Comparison of ENCODE assay signal across 8 cellular contexts in the genomic region with DNA sequence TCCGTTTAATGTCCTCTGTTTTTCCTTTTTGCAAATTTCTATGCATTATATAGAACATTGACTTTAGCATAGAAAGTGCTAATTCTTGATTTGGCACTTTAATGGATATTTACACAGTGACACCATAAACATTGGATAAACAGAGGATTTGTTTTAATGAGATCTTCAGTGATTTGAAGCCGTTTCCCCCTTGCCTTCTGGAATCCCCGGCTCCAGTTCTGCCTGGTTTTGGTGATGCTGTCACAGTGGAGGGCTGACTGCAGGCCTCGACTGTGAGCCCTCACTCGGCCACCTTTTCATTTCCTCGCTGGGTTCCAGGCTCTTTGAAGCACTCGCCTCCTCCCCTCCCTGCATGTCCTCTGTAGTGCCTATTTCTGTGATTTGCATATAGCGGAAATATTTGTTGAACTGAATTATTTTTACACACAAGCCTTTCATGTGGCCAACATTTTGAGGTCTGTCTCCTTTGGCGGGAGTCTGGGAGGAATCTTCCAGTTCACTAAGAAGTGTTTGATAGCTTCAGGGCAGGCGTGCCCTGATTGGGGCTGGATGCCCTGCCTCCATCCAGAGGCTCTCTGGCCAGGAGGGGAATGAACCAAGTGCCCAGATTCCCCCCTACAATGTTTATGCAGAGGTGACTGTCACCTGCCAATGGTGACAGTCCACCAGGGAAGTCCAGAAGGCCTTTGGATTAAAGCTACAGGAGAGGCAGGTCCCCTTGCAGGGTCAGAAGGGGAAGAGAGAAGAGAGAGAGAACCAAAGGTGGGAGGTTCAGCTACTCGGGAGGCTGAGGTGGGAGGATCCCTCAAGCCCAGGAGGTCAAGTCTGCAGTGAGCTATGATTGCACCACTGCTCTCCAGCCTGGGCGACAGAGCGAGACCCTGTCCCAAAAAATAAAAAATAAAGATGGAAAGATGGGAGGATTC.
A peak's percentile ranks its signal among the peaks of the same experiment; 100 is the strongest.
DNase-seq lines count a peak whose midpoint lies in the region; ATAC-seq and TF ChIP-seq lines count a peak whose summit lies in the region.

No MANE protein-coding gene starts in this region.

- peaks cover 43% of the 10 kb centered on the region for H3K79me1 ChIP-seq in mesenchymal stem cell (replicated peaks; ENCODE audit: low read length, poor library complexity, severe bottlenecking)

- peak overlapping the region in 1 of 2 experiments; percentile 28 for H3K18ac ChIP-seq in mesenchymal stem cell (ENCODE audit: low read depth in 1 of 2, low read length in 2 of 2)

- H2BK12ac ChIP-seq in mesenchymal stem cell (ENCODE audit: low read length in 2 of 2), result peak overlapping the region in 1 of 2 experiments; percentile 42

- no peak overlapping the region for H2AK5ac ChIP-seq in mesenchymal stem cell (ENCODE audit: low read length, severe bottlenecking)

- no peak overlapping the region for H3K4me3 ChIP-seq in CD8-positive, alpha-beta memory T cell (ENCODE audit: low read length)
- no peak overlapping the region for H3K4me3 ChIP-seq in OCI-LY1 (ENCODE audit: low read depth, low read length, poor library complexity, severe bottlenecking)
- no peak overlapping the region for H3K4me3 ChIP-seq in mesenchymal stem cell (ENCODE audit: insufficient read depth in 1 of 2, low read depth in 1 of 2, low read length in 2 of 2)
- H3K4me3 ChIP-seq in H7 (ENCODE audit: insufficient read depth, low read depth, low read length), result no peak overlapping the region
- no peak overlapping the region for H3K4me3 ChIP-seq in upper lobe of left lung
- H3K4me3 ChIP-seq in neural progenitor cell, result no peak overlapping the region

- peak overlapping the region in 5 of 7 donors; percentile 3 to 26 (median 21) for H3K4me3 Mint-ChIP-seq in CD8-positive, alpha-beta memory T cell
- H3K4me3 Mint-ChIP-seq in neural progenitor cell, result no peak overlapping the region

- H4K20me1 ChIP-seq in OCI-LY1 (ENCODE audit: insufficient read depth, low read length) (peaks cover 3% of the 10 kb centered on the region; the same call in 1 of the 2 replicates), neural progenitor cell (ENCODE audit: low read depth) (peaks cover 100% of the 10 kb centered on the region)

- DNase-seq in CD8-positive, alpha-beta memory T cell, result peak in 2 of 5 donors; percentile 5 to 22
- DNase-seq in mesenchymal stem cell (peak; percentile 26), H7 (no peak), upper lobe of left lung (no peak), neural progenitor cell (ENCODE audit: low spot score) (no peak)

- H2BK15ac ChIP-seq in mesenchymal stem cell (ENCODE audit: low read depth, poor library complexity, severe bottlenecking), result peak overlapping the region; percentile 26

- ATAC-seq in GM19351 (IDR thresholded peaks at IDR 0.05; ENCODE audit: unreplicated experiment) (peak; percentile 79), upper lobe of left lung (ENCODE audit: low FRiP score in 2 of 2) (no peak), GM18861 (IDR thresholded peaks at IDR 0.05; ENCODE audit: unreplicated experiment) (no peak)

- CTCF ChIA-PET in CD8-positive, alpha-beta memory T cell (lab: Charles Lee), result interaction anchor here (1.1 kb wide), 1 partner anchor 9 kb away, joined by 3 read pairs; no protein-coding TSS in a partner anchor

- H3K14ac ChIP-seq in mesenchymal stem cell (ENCODE audit: low read length in 2 of 2), result no peak overlapping the region

- H3K4me1 Mint-ChIP-seq in CD8-positive, alpha-beta memory T cell, result peaks cover 31 to 62% (median 42%) of the 10 kb centered on the region in 3 donors
- H3K4me1 Mint-ChIP-seq in neural progenitor cell, result peaks cover 53% of the 10 kb centered on the region

- H3K27me3 Mint-ChIP-seq in CD8-positive, alpha-beta memory T cell, result peaks cover 0 to 1% of the 10 kb centered on the region in 2 donors
- H3K27me3 Mint-ChIP-seq in neural progenitor cell (ENCODE audit: insufficient read depth, low read depth), result peaks cover 2% of the 10 kb centered on the region

- H3K9me2 ChIP-seq in OCI-LY1 (ENCODE audit: low read depth, low read length), result no peaks in the 10 kb centered on the region

- H2BK5ac ChIP-seq in mesenchymal stem cell (ENCODE audit: low read depth, low read length, poor library complexity, severe bottlenecking), result no peak overlapping the region

- peaks cover 28% of the 10 kb centered on the region for H3K4me1 ChIP-seq in CD8-positive, alpha-beta memory T cell (ENCODE audit: insufficient read depth, low read length)
- peaks cover 98% of the 10 kb centered on the region for H3K4me1 ChIP-seq in OCI-LY1 (ENCODE audit: insufficient read depth, low read length, severe bottlenecking)
- H3K4me1 ChIP-seq in mesenchymal stem cell (ENCODE audit: control insufficient read depth, insufficient read depth, low read depth, low read length), result peaks cover 28% of the 10 kb centered on the region
- peaks cover 23 to 54% (median 37%) of the 10 kb centered on the region in 4 donors for H3K4me1 ChIP-seq in upper lobe of left lung
- peaks cover 10% of the 10 kb centered on the region for H3K4me1 ChIP-seq in neural progenitor cell

- H4K91ac ChIP-seq in mesenchymal stem cell (ENCODE audit: low read length), result no peak overlapping the region

- no peak for TF ChIP-seq EP300 in upper lobe of left lung (IDR thresholded peaks at IDR 0.05)

- H3K4me2 ChIP-seq in OCI-LY1 (ENCODE audit: low read length) (peak overlapping the region; percentile 57), mesenchymal stem cell (ENCODE audit: low read length, poor library complexity, severe bottlenecking) (no peak overlapping the region), neural progenitor cell (no peak overlapping the region)

- peaks cover 0 to 4% (median 0%) of the 10 kb centered on the region in 3 donors for H3K36me3 Mint-ChIP-seq in CD8-positive, alpha-beta memory T cell
- peaks cover 3% of the 10 kb centered on the region for H3K36me3 Mint-ChIP-seq in neural progenitor cell

- WGBS in mesenchymal stem cell, result 82% methylated on average over 11 of the region's 13 CpGs
- WGBS in upper lobe of left lung, 2 donors, result 74 to 86% methylated on average over 13 of the region's 13 CpGs

- H3F3A ChIP-seq in OCI-LY1 (ENCODE audit: insufficient read depth, low read length) (0 out of 2 replicates have a peak, but pooled peaks cover 10% of the 10 kb centered on the region), neural progenitor cell (ENCODE audit: low read depth) (peaks cover 7% of the 10 kb centered on the region)

- H2BK120ac ChIP-seq in mesenchymal stem cell (ENCODE audit: low read depth, low read length), result no peak overlapping the region

- peak overlapping the region in 1 of 2 experiments; percentile 32 for H3K4ac ChIP-seq in mesenchymal stem cell (ENCODE audit: low read depth in 1 of 2, low read length in 2 of 2)

- no peaks in the 10 kb centered on the region for H3K36me3 ChIP-seq in CD8-positive, alpha-beta memory T cell (ENCODE audit: insufficient read depth, low read length)
- peaks cover 27% of the 10 kb centered on the region; the same call in 1 of the 2 replicates for H3K36me3 ChIP-seq in OCI-LY1 (ENCODE audit: insufficient read depth, low read length)
- peaks cover 0 to 4% of the 10 kb centered on the region in 2 experiments for H3K36me3 ChIP-seq in mesenchymal stem cell (ENCODE audit: control insufficient read depth in 1 of 2, insufficient read depth in 2 of 2, low read depth in 1 of 2, low read length in 2 of 2)
- H3K36me3 ChIP-seq in H7 (replicated peaks; ENCODE audit: control insufficient read depth, insufficient read depth, low read length), result no peaks in the 10 kb centered on the region
- no peaks in the 10 kb centered on the region for H3K36me3 ChIP-seq in upper lobe of left lung
- no peaks in the 10 kb centered on the region for H3K36me3 ChIP-seq in neural progenitor cell

- TF ChIP-seq CTCF in OCI-LY1 (IDR thresholded peaks at IDR 0.05; ENCODE audit: low read length) (no peak), upper lobe of left lung (IDR thresholded peaks at IDR 0.05) (no peak), neural progenitor cell (IDR thresholded peaks at IDR 0.05) (no peak)

- TF ChIP-seq POLR2A in upper lobe of left lung (IDR thresholded peaks at IDR 0.05), result no peak

- peaks cover 97% of the 10 kb centered on the region for H3K79me2 ChIP-seq in OCI-LY1 (ENCODE audit: insufficient read depth, low read length)
- H3K79me2 ChIP-seq in neural progenitor cell (ENCODE audit: low read depth), result peaks cover 100% of the 10 kb centered on the region

- POLR2A ChIA-PET in CD8-positive, alpha-beta memory T cell (lab: Charles Lee), result no interaction called here

- peak overlapping the region; percentile 32 for H4K8ac ChIP-seq in mesenchymal stem cell (ENCODE audit: low read length)

- no peak overlapping the region for H3K27ac ChIP-seq in CD8-positive, alpha-beta memory T cell (ENCODE audit: low read depth, low read length)
- H3K27ac ChIP-seq in OCI-LY1 (ENCODE audit: low read depth, low read length, poor library complexity, severe bottlenecking), result peak overlapping the region; percentile 74
- no peak overlapping the region for H3K27ac ChIP-seq in mesenchymal stem cell (ENCODE audit: low read length, poor library complexity, severe bottlenecking)
- H3K27ac ChIP-seq in upper lobe of left lung, result no peak overlapping the region
- H3K27ac ChIP-seq in neural progenitor cell, result no peak overlapping the region

- no peak overlapping the region for H3K23ac ChIP-seq in mesenchymal stem cell (ENCODE audit: low read length in 2 of 2)

- H3K27me3 ChIP-seq in CD8-positive, alpha-beta memory T cell (ENCODE audit: insufficient read depth, low read length, poor library complexity, severe bottlenecking), result no peaks in the 10 kb centered on the region
- no peaks in the 10 kb centered on the region for H3K27me3 ChIP-seq in OCI-LY1 (ENCODE audit: insufficient read depth, low read length)
- no peaks in the 10 kb centered on the region for H3K27me3 ChIP-seq in mesenchymal stem cell (ENCODE audit: control insufficient read depth in 1 of 2, insufficient read depth in 1 of 2, low read length in 2 of 2)
- no peaks in the 10 kb centered on the region for H3K27me3 ChIP-seq in H7 (ENCODE audit: control insufficient read depth, insufficient read depth, low read length)
- H3K27me3 ChIP-seq in upper lobe of left lung, result no peaks in the 10 kb centered on the region
- no peaks in the 10 kb centered on the region for H3K27me3 ChIP-seq in neural progenitor cell

- no peaks in the 10 kb centered on the region for H3K9me3 ChIP-seq in CD8-positive, alpha-beta memory T cell (ENCODE audit: low read length)
- H3K9me3 ChIP-seq in OCI-LY1 (ENCODE audit: low read length) (no peaks in the 10 kb centered on the region), mesenchymal stem cell (ENCODE audit: control insufficient read depth, low read length) (no peaks in the 10 kb centered on the region), upper lobe of left lung (no peaks in the 10 kb centered on the region), neural progenitor cell (ENCODE audit: low read depth) (no peaks in the 10 kb centered on the region)

- H2AFZ ChIP-seq in OCI-LY1 (ENCODE audit: low read length) (no peak overlapping the region), mesenchymal stem cell (ENCODE audit: low read depth, low read length) (no peak overlapping the region), neural progenitor cell (replicated peaks) (no peak overlapping the region)

- H3K9me3 Mint-ChIP-seq in CD8-positive, alpha-beta memory T cell, result no peaks in the 10 kb centered on the region
- H3K9me3 Mint-ChIP-seq in neural progenitor cell, result no peaks in the 10 kb centered on the region

- H3K27ac Mint-ChIP-seq in CD8-positive, alpha-beta memory T cell, result peak overlapping the region in 6 of 8 donors; percentile 2 to 95 (median 46)
- no peak overlapping the region for H3K27ac Mint-ChIP-seq in neural progenitor cell

- H3K9ac ChIP-seq in OCI-LY1 (ENCODE audit: low read length), result peak overlapping the region; percentile 18
- no peak overlapping the region for H3K9ac ChIP-seq in mesenchymal stem cell (ENCODE audit: low read length)
- H3K9ac ChIP-seq in neural progenitor cell, result no peak overlapping the region
